Comparison of ENCODE assay signal across 9 cellular contexts in genomic region chr1:200866521-200866920, GRCh38. TPM values are rescaled to one million over a fixed set of nuclear protein-coding genes. Genes with fewer than 3 reads are reported as not detected.
DNase-seq lines count a peak whose midpoint lies in the region; ATAC-seq, FAIRE-seq and TF ChIP-seq lines count a peak whose summit lies in the region.
"Had no signal": no experiment of that assay in that cellular context is flagged by ENCODE, and none has a peak within 500 bp of the region (broad histone marks: within the 10 kb centered on the region; RNA-seq: fewer than 3 reads in every experiment).

No MANE protein-coding gene starts in this region.

- DNase-seq in GM06990 (ENCODE audit: extremely low read depth, insufficient read length) (peak; percentile 85), astrocyte (ENCODE audit: low read depth) (peak; percentile 17), head of caudate nucleus (no peak), SKM-1 treated with dmso at 0.1 percent for 144 hours (lab: John Stamatoyannopoulos, UW; ENCODE audit: unreplicated experiment) (no peak), midbrain (lab: John Stamatoyannopoulos, UW) (no peak), 8988T (no peak)
- DNase-seq: heart left ventricle had no signal

- peaks cover 15% of the 10 kb centered on the region for H4K20me1 ChIP-seq in astrocyte (ENCODE audit: insufficient read depth, low read length)

- no peak overlapping the region for H3K4me3 Mint-ChIP-seq in astrocyte (ENCODE audit: unreplicated experiment)

- ATAC-seq in GM19324 (IDR thresholded peaks at IDR 0.05; ENCODE audit: low FRiP score, unreplicated experiment) (peak; percentile 79), HG03095 (IDR thresholded peaks at IDR 0.05; ENCODE audit: unreplicated experiment) (peak; percentile 81)

- FAIRE-seq in astrocyte (lab: Jason Lieb, UNC), result no peak

- H3K36me3 Mint-ChIP-seq in astrocyte (ENCODE audit: low read depth, unreplicated experiment), result peaks cover 2% of the 10 kb centered on the region

- intact Hi-C loops in head of caudate nucleus (cut with DNase I), result no loop called here

- no peak overlapping the region for H3K27ac Mint-ChIP-seq in astrocyte (ENCODE audit: unreplicated experiment)

- H3K27me3 ChIP-seq in GM06990 (replicated peaks; ENCODE audit: control insufficient read depth, insufficient read depth, low read length), result no peaks in the 10 kb centered on the region
- peaks cover 3% of the 10 kb centered on the region for H3K27me3 ChIP-seq in astrocyte (ENCODE audit: insufficient read depth, low read length)

- peaks cover 9% of the 10 kb centered on the region for H3K4me1 Mint-ChIP-seq in astrocyte (ENCODE audit: low read depth, unreplicated experiment)

- H2AFZ ChIP-seq in astrocyte (ENCODE audit: low read depth, low read length), result no peak overlapping the region

- no peaks in the 10 kb centered on the region for H3K4me1 ChIP-seq in astrocyte (ENCODE audit: insufficient read depth, low read length)

- H3K9me3 ChIP-seq in astrocyte (ENCODE audit: insufficient read depth, low read depth, low read length), result no peaks in the 10 kb centered on the region
- H3K9me3 ChIP-seq: heart left ventricle had no signal

- peaks cover 2% of the 10 kb centered on the region for H3K9me3 Mint-ChIP-seq in astrocyte (ENCODE audit: unreplicated experiment)

- H3K4me2 ChIP-seq in astrocyte (ENCODE audit: low read length), result no peak overlapping the region

- H3K36me3 ChIP-seq in GM06990 (ENCODE audit: control insufficient read depth, insufficient read depth, low read length) (no peaks in the 10 kb centered on the region), astrocyte (ENCODE audit: insufficient read depth, low read length) (peaks cover 17% of the 10 kb centered on the region)

- TF ChIP-seq CTCF in GM06990 (IDR thresholded peaks at IDR 0.05; ENCODE audit: insufficient read depth, low read length, poor library complexity, severe bottlenecking) (no peak), astrocyte (IDR thresholded peaks at IDR 0.05; ENCODE audit: insufficient read depth, low read depth, low read length) (no peak)

- no peaks in the 10 kb centered on the region for H3K79me2 ChIP-seq in astrocyte (ENCODE audit: insufficient read depth, low read length)

- H3K27ac ChIP-seq in astrocyte (ENCODE audit: low read depth, low read length), result no peak overlapping the region
- H3K27ac ChIP-seq: heart left ventricle had no signal

- no peak overlapping the region for H3K9ac ChIP-seq in astrocyte (ENCODE audit: low read length)

- peaks cover 9% of the 10 kb centered on the region for H3K27me3 Mint-ChIP-seq in astrocyte (ENCODE audit: low read depth, unreplicated experiment)

- H3K4me3 ChIP-seq in GM06990 (replicated peaks; ENCODE audit: low read depth, low read length) (no peak overlapping the region), astrocyte (ENCODE audit: insufficient read depth, low read depth, low read length) (no peak overlapping the region)
- H3K4me3 ChIP-seq: heart left ventricle had no signal

RNA-seq across cellular contexts. Expression of gene GPR25, which starts 6.3 kb away (rescaled TPM):
- total RNA-seq in astrocyte, result not detected in 2 replicates
- total RNA-seq: heart left ventricle had no signal

RNA-seq across cellular contexts. Expression of gene INAVA, which starts 28.2 kb away (rescaled TPM):
- total RNA-seq in astrocyte, result 9.5 and 10.3 TPM in 2 replicates

Comparison
In these comparisons a context has a peak if more than half of its experiments do, and no peak if none do; other contexts are left out.
1. DNase-seq: peak in GM06990 (single experiment) and astrocyte (single experiment); none in head of caudate nucleus (0 of 42), SKM-1 treated with dmso at 0.1 percent for 144 hours (single experiment), midbrain (single experiment) and 8988T (single experiment).